ENCODE assay signal across 25 cellular contexts in the genomic region with DNA sequence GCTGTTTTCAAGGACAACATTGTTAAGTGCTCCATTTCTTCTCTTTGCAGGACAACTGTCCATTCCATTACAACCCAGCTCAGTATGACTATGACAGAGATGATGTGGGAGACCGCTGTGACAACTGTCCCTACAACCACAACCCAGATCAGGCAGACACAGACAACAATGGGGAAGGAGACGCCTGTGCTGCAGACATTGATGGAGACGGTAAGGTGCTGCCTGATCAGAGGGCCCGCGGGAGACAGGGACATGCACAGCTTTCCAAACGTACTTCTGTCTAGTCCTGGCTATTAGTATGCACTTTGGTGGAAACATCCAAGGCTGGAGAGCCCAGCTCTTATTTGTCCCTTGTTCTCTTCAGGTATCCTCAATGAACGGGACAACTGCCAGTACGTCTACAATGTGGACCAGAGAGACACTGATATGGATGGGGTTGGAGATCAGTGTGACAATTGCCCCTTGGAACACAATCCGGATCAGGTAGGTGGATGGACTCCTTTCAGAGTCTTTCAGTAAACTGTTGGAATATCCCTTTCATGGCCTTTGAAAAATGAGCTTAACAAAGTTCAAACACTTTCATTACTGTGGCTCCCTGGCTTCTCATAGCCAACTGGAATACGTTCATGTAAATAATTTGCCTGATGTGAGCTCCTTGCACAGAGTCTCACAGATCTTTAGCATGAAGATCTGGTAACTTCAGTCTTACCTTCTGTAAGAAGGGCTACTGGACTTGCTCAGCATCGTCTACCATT. TPM values are rescaled to one million over a fixed set of nuclear protein-coding genes. Genes with fewer than 3 reads are reported as not detected.
DNase-seq lines count a peak whose midpoint lies in the region; ATAC-seq and TF ChIP-seq lines count a peak whose summit lies in the region.
"Had no signal": no experiment of that assay in that cellular context is flagged by ENCODE, and none has a peak within 500 bp of the region (broad histone marks: within the 10 kb centered on the region; RNA-seq: fewer than 3 reads in every experiment).

No MANE protein-coding gene starts in this region.

- no peaks in the 10 kb centered on the region for H3K79me2 ChIP-seq in GM23248 (ENCODE audit: insufficient read depth)

- in situ Hi-C loops in ACHN (cut with HindIII; ENCODE audit: low pct_ligation_motif_present, low pct_unique_long_range_greater_than_20kb, low sequenced_read_pairs) = no loop called here
- in situ Hi-C loops in GM23248 (cut with MboI) = no loop called here

- H3K4me3 Mint-ChIP-seq in effector memory CD8-positive, alpha-beta T cell = no peak overlapping the region
- H3K4me3 Mint-ChIP-seq: activated CD4-positive, alpha-beta memory T cell treated with anti-CD3 and anti-CD28 coated beads, Interleukin-2, amount 10 ng/mL, durations not matched to agents 7 days and 5 days; activated T-cell treated with anti-CD3 and anti-CD28 coated beads, Interleukin-2, amount 50 U/mL, for 4 hours; CD8-positive, alpha-beta memory T cell; H9; IgD-negative memory B cell; neural progenitor cell; stimulated activated memory B cell treated with anti-CD40 and anti-IgM and Interleukin-4, amounts not matched to agents 10 μg/mL and 1 μg/mL and 100 μg/mL, for 72 hours; T-cell; type B pancreatic cell had no signal

- H3K4me1 ChIP-seq in GM23248 (ENCODE audit: insufficient read depth) (no peaks in the 10 kb centered on the region; the same call in 1 of the 2 replicates), uterus (peaks cover 6 to 7% of the 10 kb centered on the region in 2 donors)
- H3K4me1 ChIP-seq: body of pancreas had no signal

- peaks cover 9% of the 10 kb centered on the region for H3K36me3 Mint-ChIP-seq in effector memory CD8-positive, alpha-beta T cell (ENCODE audit: insufficient read depth)
- H3K36me3 Mint-ChIP-seq: IgD-negative memory B cell; stimulated activated memory B cell treated with anti-CD40 and anti-IgM and Interleukin-4, amounts not matched to agents 10 μg/mL and 1 μg/mL and 100 μg/mL, for 72 hours had no signal

- peaks cover 100% of the 10 kb centered on the region for H3F3A ChIP-seq in GM23248 (ENCODE audit: insufficient read depth)

- H3K27ac Mint-ChIP-seq in effector memory CD8-positive, alpha-beta T cell = no peak overlapping the region
- H3K27ac Mint-ChIP-seq: activated CD4-positive, alpha-beta memory T cell treated with anti-CD3 and anti-CD28 coated beads, Interleukin-2, amount 10 ng/mL, durations not matched to agents 7 days and 5 days; CD8-positive, alpha-beta memory T cell; H9; IgD-negative memory B cell; neural progenitor cell; stimulated activated memory B cell treated with anti-CD40 and anti-IgM and Interleukin-4, amounts not matched to agents 10 μg/mL and 1 μg/mL and 100 μg/mL, for 72 hours; T-cell; type B pancreatic cell had no signal

- H3K4me3 ChIP-seq in GM23248 = peak overlapping the region; percentile 74
- H3K4me3 ChIP-seq in coronary artery = peak overlapping the region; percentile 15
- no peak overlapping the region for H3K4me3 ChIP-seq in uterus
- H3K4me3 ChIP-seq: body of pancreas, neural progenitor cell had no signal

- peak overlapping the region; percentile 95 for H3K27ac ChIP-seq in GM23248
- peak overlapping the region in 1 of 2 donors; percentile 6 for H3K27ac ChIP-seq in coronary artery
- no peak overlapping the region for H3K27ac ChIP-seq in uterus
- H3K27ac ChIP-seq: body of pancreas, HL-60, neural progenitor cell had no signal

- ATAC-seq in effector memory CD8-positive, alpha-beta T cell (replicated peaks) = no peak
- ATAC-seq: activated T-cell treated with anti-CD3 and anti-CD28 coated beads, Interleukin-2, amount 50 U/mL, for 4 hours; body of pancreas; left cardiac atrium; stimulated activated memory B cell treated with anti-CD40 and anti-IgM and Interleukin-4, amounts not matched to agents 10 μg/mL and 1 μg/mL and 100 μg/mL, for 72 hours; T-cell had no signal

- intact Hi-C loops in uterus (cut with DNase I; ENCODE audit: low total_unique reads) = no loop called here

- H3K9me3 ChIP-seq in GM23248 (ENCODE audit: low read depth) (no peaks in the 10 kb centered on the region), uterus (no peaks in the 10 kb centered on the region)
- H3K9me3 ChIP-seq: body of pancreas had no signal

- H3K27me3 ChIP-seq in GM23248 (replicated peaks; ENCODE audit: insufficient read depth) (no peaks in the 10 kb centered on the region), uterus (no peaks in the 10 kb centered on the region)
- H3K27me3 ChIP-seq: body of pancreas, neural progenitor cell had no signal

- peaks cover 73% of the 10 kb centered on the region; the same call in 1 of the 2 replicates for H4K20me1 ChIP-seq in GM23248 (ENCODE audit: insufficient read depth)

- DNase-seq in ACHN (peak; percentile 17), GM23248 (peak; percentile 40), coronary artery (ENCODE audit: low spot score) (no peak), glomerular endothelial cell (ENCODE audit: extremely low read depth, low read depth, low spot score) (peak; percentile 42), uterus (no peak), NOMO-1 treated with DMSO at 0.1 percent for 48 hours (lab: John Stamatoyannopoulos, UW; ENCODE audit: unreplicated experiment) (no peak), UCSD-AML1 (lab: John Stamatoyannopoulos, UW; ENCODE audit: unreplicated experiment) (no peak)
- no peak for DNase-seq in effector memory CD8-positive, alpha-beta T cell
- DNase-seq: activated CD4-positive, alpha-beta memory T cell treated with anti-CD3 and anti-CD28 coated beads, Interleukin-2, amount 10 ng/mL, durations not matched to agents 7 days and 5 days; activated naive CD4-positive, alpha-beta T cell treated with anti-CD3 and anti-CD28 coated beads, Interleukin-2, amount 50 U/mL, for 16 hours; activated T-cell treated with anti-CD3 and anti-CD28 coated beads, Interleukin-2, amount 50 U/mL, for 4 hours; body of pancreas; CD8-positive, alpha-beta memory T cell; H9; left cardiac atrium; NCI-H2029; NCI-H446 treated with DMSO at 0.1 percent for 48 hours; NK-92 treated with Interleukin-12 subunit alpha and Interleukin-12 subunit beta, amount 100 ng/mL, for 24 hours; retina; T-cell had no signal

- no peaks in the 10 kb centered on the region for H3K9me2 ChIP-seq in GM23248 (ENCODE audit: insufficient read depth)

- H3K4me1 Mint-ChIP-seq in effector memory CD8-positive, alpha-beta T cell (ENCODE audit: low read depth in 2 of 2) = peaks cover 7 to 9% of the 10 kb centered on the region in 2 donors
- H3K4me1 Mint-ChIP-seq: stimulated activated memory B cell treated with anti-CD40 and anti-IgM and Interleukin-4, amounts not matched to agents 10 μg/mL and 1 μg/mL and 100 μg/mL, for 72 hours had no signal

- H2AFZ ChIP-seq in GM23248 = no peak overlapping the region
- H2AFZ ChIP-seq: neural progenitor cell had no signal

- no peak for TF ChIP-seq CTCF in coronary artery (IDR thresholded peaks at IDR 0.05)
- TF ChIP-seq CTCF in uterus (IDR thresholded peaks at IDR 0.05) = no peak

- H3K36me3 ChIP-seq in GM23248 (ENCODE audit: low read depth) (peaks cover 100% of the 10 kb centered on the region), uterus (peaks cover 0 to 5% of the 10 kb centered on the region in 2 donors)
- H3K36me3 ChIP-seq: neural progenitor cell had no signal

- H3K27me3 Mint-ChIP-seq in effector memory CD8-positive, alpha-beta T cell = no peaks in the 10 kb centered on the region
- H3K27me3 Mint-ChIP-seq: CD8-positive, alpha-beta memory T cell; IgD-negative memory B cell; stimulated activated memory B cell treated with anti-CD40 and anti-IgM and Interleukin-4, amounts not matched to agents 10 μg/mL and 1 μg/mL and 100 μg/mL, for 72 hours; type B pancreatic cell had no signal

- H3K9me3 Mint-ChIP-seq in effector memory CD8-positive, alpha-beta T cell = no peaks in the 10 kb centered on the region
- H3K9me3 Mint-ChIP-seq: activated CD4-positive, alpha-beta memory T cell treated with anti-CD3 and anti-CD28 coated beads, Interleukin-2, amount 10 ng/mL, durations not matched to agents 7 days and 5 days; activated T-cell treated with anti-CD3 and anti-CD28 coated beads, Interleukin-2, amount 50 U/mL, for 4 hours; CD8-positive, alpha-beta memory T cell; H9; IgD-negative memory B cell; neural progenitor cell; stimulated activated memory B cell treated with anti-CD40 and anti-IgM and Interleukin-4, amounts not matched to agents 10 μg/mL and 1 μg/mL and 100 μg/mL, for 72 hours; T-cell; type B pancreatic cell had no signal

- H3K4me2 ChIP-seq in GM23248 (ENCODE audit: unreplicated experiment) = peak overlapping the region; percentile 75
- H3K4me2 ChIP-seq: neural progenitor cell had no signal

- 76 to 81% methylated on average over 11 of the region's 11 CpGs for WGBS in GM23248 (ENCODE audit: low coverage in 1 of 2, low lambda C conversion rate in 2 of 2, missing lambda C conversion rate in 2 of 2), 2 experiments

- TF ChIP-seq POLR2A in uterus (IDR thresholded peaks at IDR 0.05) = no peak

- H3K9ac ChIP-seq in GM23248 = peak overlapping the region; percentile 89
- H3K9ac ChIP-seq: neural progenitor cell had no signal

RNA-seq across cellular contexts. Expression of a gene that starts 10.4 kb away (rescaled TPM):
- total RNA-seq in GM23248 (2014; rRNA removed; shearing (Covaris generic)) = 7,697 and 8,549 TPM in 2 replicates
- polyA plus RNA-seq in GM23248 (2016; fragmentation: Nextera tagmentation; extraction: Ambion mirVana) = 2,858 and 2,877 TPM in 2 replicates
- total RNA-seq in glomerular endothelial cell (2,289 and 4,309 TPM in 2 replicates), uterus (100 to 1,000 TPM; 119 to 341 (median 210) TPM)

Comparison
In these comparisons a context has a peak if more than half of its experiments do, and no peak if none do; other contexts are left out.
1. DNase-seq: peak in ACHN (single experiment), GM23248 (single experiment) and glomerular endothelial cell (single experiment); none in coronary artery (single experiment), uterus (0 of 2), NOMO-1 treated with DMSO at 0.1 percent for 48 hours (single experiment), UCSD-AML1 (single experiment) and effector memory CD8-positive, alpha-beta T cell (0 of 3).
2. H3K4me3 ChIP-seq: peak in GM23248 (single experiment) and coronary artery (single experiment); none in uterus (0 of 2).